Comparison of ENCODE assay signal across 30 cellular contexts in the genomic region with DNA sequence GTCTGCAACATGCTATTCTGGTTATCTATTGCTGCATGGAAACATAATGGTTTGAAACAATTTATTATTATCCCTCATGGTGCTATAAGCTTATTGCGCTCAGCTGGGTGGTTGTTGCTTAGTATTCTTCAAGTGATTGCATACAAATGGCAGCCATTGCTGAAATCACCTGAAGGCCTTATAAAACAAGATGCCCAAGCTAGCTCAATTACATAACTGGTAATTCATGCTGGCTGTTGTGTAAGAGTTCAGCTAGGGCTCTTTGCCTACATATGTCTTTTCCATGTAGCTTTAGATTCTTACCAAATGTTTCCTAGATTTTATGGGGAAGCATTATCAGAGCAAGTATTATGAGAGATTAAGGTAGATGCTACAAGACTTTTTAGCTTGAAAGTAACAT.
"Had no signal": no experiment of that assay in that cellular context is flagged by ENCODE, and none has a peak within 500 bp of the region (broad histone marks: within the 10 kb centered on the region; RNA-seq: fewer than 3 reads in every experiment).

No MANE protein-coding gene starts in this region.

- H3K27ac Mint-ChIP-seq: immature natural killer cell; nephron; stimulated activated naive B cell treated with anti-CD40 and anti-IgM and Interleukin-4, amounts not matched to agents 10 μg/mL and 1 μg/mL and 100 μg/mL, for 72 hours had no signal

- H3K4me1 Mint-ChIP-seq: immature natural killer cell, nephron had no signal

- H3K4me2 ChIP-seq: smooth muscle cell had no signal

- H3K36me3 Mint-ChIP-seq: immature natural killer cell; naive thymus-derived CD8-positive, alpha-beta T cell; stimulated activated naive B cell treated with anti-CD40 and anti-IgM and Interleukin-4, amounts not matched to agents 10 μg/mL and 1 μg/mL and 100 μg/mL, for 72 hours had no signal

- H3K27me3 ChIP-seq: left lung, pancreas, sigmoid colon, stomach, testis, thyroid gland, transverse colon, upper lobe of right lung had no signal

- ATAC-seq: left colon; left lung; lower lobe of right lung; naive thymus-derived CD8-positive, alpha-beta T cell; pancreas; right cardiac atrium; stimulated activated naive B cell treated with anti-CD40 and anti-IgM and Interleukin-4, amounts not matched to agents 10 μg/mL and 1 μg/mL and 100 μg/mL, for 72 hours; stimulated activated naive CD8-positive, alpha-beta T cell treated with anti-CD3 and anti-CD28 coated beads, Interleukin-15, Interleukin-2, amounts not matched to agents 100 U/mL and 50 U/mL, for 24 hours; upper lobe of right lung had no signal

- DNase-seq: hypothalamus; immature natural killer cell; kidney; left colon; left lung; lower lobe of right lung; mammary epithelial cell; mesenchymal stem cell; naive thymus-derived CD8-positive, alpha-beta T cell; nucleus accumbens; pancreas; posterior cingulate gyrus; retina; right cardiac atrium; sigmoid colon; stimulated activated CD4-positive, alpha-beta T cell treated with anti-CD3 and anti-CD28 coated beads, Interleukin-1b, Interleukin-23, amount 100 ng/mL, for 48 hours; stimulated activated CD4-positive, alpha-beta T cell treated with anti-CD3 and anti-CD28 coated beads, Interleukin-2, amount 100 ng/mL, for 48 hours; stimulated activated naive B cell treated with anti-CD40 and anti-IgM and Interleukin-4, amounts not matched to agents 10 μg/mL and 1 μg/mL and 100 μg/mL, for 72 hours; stimulated activated naive CD8-positive, alpha-beta T cell treated with anti-CD3 and anti-CD28 coated beads, Interleukin-15, Interleukin-2, amounts not matched to agents 100 U/mL and 50 U/mL, for 24 hours; stomach; testis; thyroid gland; transverse colon; upper lobe of right lung had no signal

- H3K36me3 ChIP-seq: left lung, lower lobe of right lung, pancreas, prostate gland, sigmoid colon, stomach, thyroid gland, transverse colon, upper lobe of right lung had no signal

- H3K4me3 Mint-ChIP-seq: immature natural killer cell; naive thymus-derived CD8-positive, alpha-beta T cell; nephron; neural crest cell; stimulated activated naive B cell treated with anti-CD40 and anti-IgM and Interleukin-4, amounts not matched to agents 10 μg/mL and 1 μg/mL and 100 μg/mL, for 72 hours had no signal

- H3K4me3 ChIP-seq: left lung, lower lobe of right lung, pancreas, prostate gland, sigmoid colon, smooth muscle cell, stomach, testis, thyroid gland, transverse colon, upper lobe of right lung had no signal

- FAIRE-seq: islet of Langerhans, urothelium cell line had no signal

- H3K27ac ChIP-seq: left lung, lower lobe of right lung, pancreas, prostate gland, sigmoid colon, stomach, testis, thyroid gland, transverse colon, upper lobe of right lung had no signal

- H3K9me3 Mint-ChIP-seq: immature natural killer cell; nephron; stimulated activated naive B cell treated with anti-CD40 and anti-IgM and Interleukin-4, amounts not matched to agents 10 μg/mL and 1 μg/mL and 100 μg/mL, for 72 hours had no signal

- H3K9me3 ChIP-seq: left lung, lower lobe of right lung, pancreas, prostate gland, sigmoid colon, stomach, testis, thyroid gland, transverse colon, upper lobe of right lung had no signal

- H3K4me1 ChIP-seq: left lung, lower lobe of right lung, pancreas, prostate gland, sigmoid colon, stomach, testis, thyroid gland, transverse colon, upper lobe of right lung had no signal

- H3K27me3 Mint-ChIP-seq: naive thymus-derived CD8-positive, alpha-beta T cell had no signal
